8 cellular contexts compared by ENCODE assay signal in genomic region chr14:64338616-64339316, GRCh38. TPM values are rescaled to one million over a fixed set of nuclear protein-coding genes. Genes with fewer than 3 reads are reported as not detected.
DNase-seq lines count a peak whose midpoint lies in the region; ATAC-seq and TF ChIP-seq lines count a peak whose summit lies in the region.

No MANE protein-coding gene starts in this region.

- H3K4me3 Mint-ChIP-seq in nephron: peak overlapping the region; percentile 83 to 86 (median 85)

- H3K27me3 Mint-ChIP-seq in nephron (ENCODE audit: low read depth): no peaks in the 10 kb centered on the region

- H3K36me3 ChIP-seq in H7 (replicated peaks; ENCODE audit: control insufficient read depth, insufficient read depth, low read length) (no peaks in the 10 kb centered on the region), Loucy (ENCODE audit: insufficient read depth, low read length) (no peaks in the 10 kb centered on the region), RWPE2 (ENCODE audit: low read depth) (no peaks in the 10 kb centered on the region)

- H3K4me1 Mint-ChIP-seq in nephron: peaks cover 7% of the 10 kb centered on the region

- H3K4me1 ChIP-seq in Loucy (ENCODE audit: insufficient read depth, low read length, poor library complexity, severe bottlenecking) (peaks cover 19% of the 10 kb centered on the region), RWPE2 (ENCODE audit: insufficient read depth, poor library complexity, severe bottlenecking) (peaks cover 4% of the 10 kb centered on the region)

- peaks cover 18% of the 10 kb centered on the region for H3K79me2 ChIP-seq in Loucy (ENCODE audit: insufficient read depth, low read length)

- peak overlapping the region; percentile 75 for H3K27ac ChIP-seq in RWPE2 (ENCODE audit: poor library complexity, severe bottlenecking)

- H3K9ac ChIP-seq in Loucy (ENCODE audit: low read depth, low read length, poor library complexity, severe bottlenecking): peak overlapping the region; percentile 92

- H3F3A ChIP-seq in Loucy (ENCODE audit: low read depth): no peaks in the 10 kb centered on the region

- H3K4me3 ChIP-seq in H7 (ENCODE audit: insufficient read depth, low read depth, low read length) (peak overlapping the region; percentile 86), Loucy (ENCODE audit: low read length, poor library complexity, severe bottlenecking) (peak overlapping the region; percentile 96), RWPE2 (ENCODE audit: severe bottlenecking) (peak overlapping the region; percentile 67), fibroblast of the aortic adventitia (ENCODE audit: low read depth, low read length) (peak overlapping the region; percentile 80)

- H3K9me3 ChIP-seq in Loucy (ENCODE audit: insufficient read depth, low read depth, low read length) (no peaks in the 10 kb centered on the region), RWPE2 (ENCODE audit: severe bottlenecking) (peaks cover 5% of the 10 kb centered on the region)

- H3K4me2 ChIP-seq in Loucy (ENCODE audit: low read depth, low read length, poor library complexity, severe bottlenecking): peak overlapping the region; percentile 86

- H3K27ac Mint-ChIP-seq in nephron: peak overlapping the region; percentile 86 to 98 (median 93)

- peaks cover 3% of the 10 kb centered on the region for H3K9me3 Mint-ChIP-seq in nephron

- H3K36me3 Mint-ChIP-seq in nephron (ENCODE audit: low read depth): no peaks in the 10 kb centered on the region

- no peak for TF ChIP-seq CTCF in Loucy (conservative IDR thresholded peaks at IDR 0.05; ENCODE audit: low read length)
- TF ChIP-seq CTCF in RWPE2 (IDR thresholded peaks at IDR 0.05; ENCODE audit: poor library complexity, severe bottlenecking): no peak
- no peak for TF ChIP-seq CTCF in fibroblast of the aortic adventitia (IDR thresholded peaks at IDR 0.05; ENCODE audit: insufficient read depth, low read length)
- TF ChIP-seq CTCF in nephron (IDR thresholded peaks at IDR 0.05; ENCODE audit: unreplicated experiment in 3 of 3): no peak

- H2AFZ ChIP-seq in Loucy (ENCODE audit: low read length): peak overlapping the region; percentile 87

- peak; percentile 99 for DNase-seq in ELR (ENCODE audit: low read depth)
- peak; percentile 95 for DNase-seq in H7
- peak; percentile 99 for DNase-seq in RWPE2 (ENCODE audit: low spot score)
- peak; percentile 81 for DNase-seq in activated effector memory CD4-positive, alpha-beta T cell treated with Interleukin-2 at 50 U/mL for 16 hours
- peak; percentile 96 for DNase-seq in fibroblast of the aortic adventitia (ENCODE audit: low read depth)
- DNase-seq in stimulated activated naive CD8-positive, alpha-beta T cell treated with anti-CD3 and anti-CD28 coated beads, Interleukin-15, Interleukin-2, amounts not matched to agents 100 U/mL and 50 U/mL, for 24 hours: peak; percentile 91

- no peaks in the 10 kb centered on the region for H3K27me3 ChIP-seq in H7 (ENCODE audit: control insufficient read depth, insufficient read depth, low read length)
- no peaks in the 10 kb centered on the region for H3K27me3 ChIP-seq in Loucy (ENCODE audit: insufficient read depth, low read length, poor library complexity, severe bottlenecking)
- no peaks in the 10 kb centered on the region for H3K27me3 ChIP-seq in RWPE2 (ENCODE audit: insufficient read depth, poor library complexity, severe bottlenecking)

- peak; percentile 90 for ATAC-seq in RWPE2 (ENCODE audit: low read depth)
- ATAC-seq in stimulated activated naive CD8-positive, alpha-beta T cell treated with anti-CD3 and anti-CD28 coated beads, Interleukin-15, Interleukin-2, amounts not matched to agents 100 U/mL and 50 U/mL, for 24 hours: peak; percentile 96

- H4K20me1 ChIP-seq in Loucy (ENCODE audit: insufficient read depth, low read length, poor library complexity, severe bottlenecking): no peaks in the 10 kb centered on the region

- no peaks in the 10 kb centered on the region for H3K9me2 ChIP-seq in Loucy (replicated peaks; ENCODE audit: low read depth, low read length)

RNA-seq across cellular contexts. Expression of gene ESR2, which starts 44.6 kb away (rescaled TPM):
- total RNA-seq in H7 (2014; rRNA removed; shearing (Covaris generic)): 0.07 TPM in 2 replicates
- total RNA-seq in fibroblast of the aortic adventitia (ENCODE audit: low replicate concordance): under 0.01 and 0.16 TPM in 2 replicates

RNA-seq across cellular contexts. Expression of gene MTHFD1, which starts 49.4 kb away (rescaled TPM):
- 55.8 and 58.6 TPM in 2 replicates for total RNA-seq in H7 (2014; rRNA removed; shearing (Covaris generic))
- 12.2 and 73.1 TPM in 2 replicates for total RNA-seq in fibroblast of the aortic adventitia (ENCODE audit: low replicate concordance)

Comparison
In these comparisons a context has a peak if more than half of its experiments do, and no peak if none do; other contexts are left out.
1. Peak in every context shown above with its lines: DNase-seq, ATAC-seq, H3K4me3 ChIP-seq and H3K27ac ChIP-seq.